ENCODE assay signal across 7 cellular contexts in genomic region chr7:23893942-23894890, GRCh38.
DNase-seq lines count a peak whose midpoint lies in the region; ATAC-seq, FAIRE-seq and TF ChIP-seq lines count a peak whose summit lies in the region.

No MANE protein-coding gene starts in this region.

- FAIRE-seq in astrocyte (lab: Jason Lieb, UNC): no peak

- BruUV-seq in PC-9 (replicated peaks; lab: Mats Ljungman, UMichigan): no TSS peak

- H3K4me3 ChIP-seq in PC-9 (no peak overlapping the region), astrocyte (ENCODE audit: insufficient read depth, low read depth, low read length) (no peak overlapping the region)

- no peaks in the 10 kb centered on the region for H4K20me1 ChIP-seq in PC-9 (ENCODE audit: insufficient read depth)
- no peaks in the 10 kb centered on the region for H4K20me1 ChIP-seq in astrocyte (ENCODE audit: insufficient read depth, low read length)

- H3K36me3 ChIP-seq in PC-9 (ENCODE audit: low read depth) (no peaks in the 10 kb centered on the region), astrocyte (ENCODE audit: insufficient read depth, low read length) (no peaks in the 10 kb centered on the region)

- peak overlapping the region; percentile 70 for H3K27ac Mint-ChIP-seq in astrocyte (ENCODE audit: unreplicated experiment)

- H2AFZ ChIP-seq in PC-9 (0 out of 2 replicates have a peak overlapping the region, but pooled peaks have one; percentile 0), astrocyte (ENCODE audit: low read depth, low read length) (no peak overlapping the region)

- no peaks in the 10 kb centered on the region for H3K9me3 Mint-ChIP-seq in astrocyte (ENCODE audit: unreplicated experiment)

- no peaks in the 10 kb centered on the region for H3K9me3 ChIP-seq in PC-9 (ENCODE audit: insufficient read depth, low read depth)
- no peaks in the 10 kb centered on the region for H3K9me3 ChIP-seq in astrocyte (ENCODE audit: insufficient read depth, low read depth, low read length)

- TF ChIP-seq CTCF in PC-9 (conservative IDR thresholded peaks at IDR 0.05) (no peak), astrocyte (IDR thresholded peaks at IDR 0.05; ENCODE audit: insufficient read depth, low read depth, low read length) (no peak)

- H3F3A ChIP-seq in PC-9 (ENCODE audit: insufficient read depth, low read depth): no peaks in the 10 kb centered on the region

- H3K79me2 ChIP-seq in PC-9 (ENCODE audit: low read depth): no peaks in the 10 kb centered on the region
- H3K79me2 ChIP-seq in astrocyte (ENCODE audit: insufficient read depth, low read length): no peaks in the 10 kb centered on the region

- H3K4me2 ChIP-seq in PC-9 (no peak overlapping the region), astrocyte (ENCODE audit: low read length) (no peak overlapping the region)

- POLR2A ChIA-PET in PC-9 (lab: Charles Lee; ENCODE audit: unreplicated experiment): no interaction called here

- H3K27me3 Mint-ChIP-seq in astrocyte (ENCODE audit: low read depth, unreplicated experiment): no peaks in the 10 kb centered on the region

- ATAC-seq in GM19463 (IDR thresholded peaks at IDR 0.05; ENCODE audit: unreplicated experiment): peak; percentile 66

- intact Hi-C loops in PC-9 (cut with micrococcal nuclease; ENCODE audit: unreplicated experiment): no loop called here

- H3K9me2 ChIP-seq in PC-9 (ENCODE audit: insufficient read depth): no peaks in the 10 kb centered on the region

- DNase-seq in PC-9 (no peak), astrocyte (ENCODE audit: low read depth) (peak; percentile 51), putamen (ENCODE audit: low spot score) (no peak), RKO (ENCODE audit: low spot score) (no peak), NCI-H69 (lab: John Stamatoyannopoulos, UW) (no peak)
- peak in 2 of 3 donors; percentile 11 to 46 for DNase-seq in stimulated activated CD4-positive, alpha-beta T cell treated with anti-CD3 and anti-CD28 coated beads, TNF-alpha, amount 100 ng/mL, for 48 hours (ENCODE audit: low read depth in 3 of 3)

- no peaks in the 10 kb centered on the region for H3K27me3 ChIP-seq in PC-9 (ENCODE audit: insufficient read depth, low read depth)
- no peaks in the 10 kb centered on the region for H3K27me3 ChIP-seq in astrocyte (ENCODE audit: insufficient read depth, low read length)

- CTCF ChIA-PET in PC-9 (lab: Charles Lee): interaction anchor here (0.7 kb wide), 1 partner anchor 10 kb away, joined by 3 read pairs; no protein-coding TSS in a partner anchor

- peaks cover 25% of the 10 kb centered on the region for H3K4me1 Mint-ChIP-seq in astrocyte (ENCODE audit: low read depth, unreplicated experiment)

- no peak overlapping the region for H3K4me3 Mint-ChIP-seq in astrocyte (ENCODE audit: unreplicated experiment)

- no peaks in the 10 kb centered on the region for H3K36me3 Mint-ChIP-seq in astrocyte (ENCODE audit: low read depth, unreplicated experiment)

- H3K4me1 ChIP-seq in PC-9 (replicated peaks; ENCODE audit: insufficient read depth) (no peaks in the 10 kb centered on the region), astrocyte (ENCODE audit: insufficient read depth, low read length) (peaks cover 11% of the 10 kb centered on the region)

- H3K9ac ChIP-seq in astrocyte (ENCODE audit: low read length): peak overlapping the region; percentile 9

- H3K27ac ChIP-seq in PC-9: no peak overlapping the region
- peak overlapping the region; percentile 27 for H3K27ac ChIP-seq in astrocyte (ENCODE audit: low read depth, low read length)

Comparison
In these comparisons a context has a peak if more than half of its experiments do, and no peak if none do; other contexts are left out.
1. DNase-seq: peak in astrocyte (single experiment) and stimulated activated CD4-positive, alpha-beta T cell treated with anti-CD3 and anti-CD28 coated beads, TNF-alpha, amount 100 ng/mL, for 48 hours (2 of 3); none in PC-9 (0 of 2), putamen (single experiment), RKO (single experiment) and NCI-H69 (single experiment).